Comparison of ENCODE assay signal across 23 cellular contexts in genomic region chr1:118815909-118816308, GRCh38.
"Had no signal": no experiment of that assay in that cellular context is flagged by ENCODE, and none has a peak within 500 bp of the region (broad histone marks: within the 10 kb centered on the region; RNA-seq: fewer than 3 reads in every experiment).

No MANE protein-coding gene starts in this region.

- H3K27me3 ChIP-seq: cardiac muscle cell, foreskin keratinocyte, ovary, testis, uterus had no signal

- FAIRE-seq: endometrium, kidney had no signal

- ATAC-seq: activated CD4-positive, alpha-beta T cell treated with anti-CD3 and anti-CD28 coated beads for 36 hours; foreskin keratinocyte; natural killer cell; stimulated activated naive CD8-positive, alpha-beta T cell treated with anti-CD3 and anti-CD28 coated beads, Interleukin-15, amount 100 ng/mL, for 72 hours had no signal

- H3K27ac ChIP-seq: cardiac muscle cell, foreskin keratinocyte, ovary, prostate gland, testis, uterus had no signal

- H3K36me3 ChIP-seq: cardiac muscle cell, ovary, prostate gland, uterus had no signal

- H3K4me1 ChIP-seq: foreskin keratinocyte, prostate gland, testis, uterus had no signal

- H3K4me3 ChIP-seq: cardiac muscle cell, ovary, prostate gland, testis, uterus had no signal

- H3K9me3 ChIP-seq: ovary, prostate gland, testis, uterus had no signal

- DNase-seq: activated B cell treated with CpG ODN at 0.5 μM for 24 hours; activated CD4-positive, alpha-beta T cell treated with anti-CD3 and anti-CD28 coated beads for 36 hours; activated CD4-positive, alpha-beta T cell treated with anti-CD3 and anti-CD28 coated beads, Interleukin-2, amount 50 U/mL, for 4 hours; activated CD8-positive, alpha-beta memory T cell treated with anti-CD3 and anti-CD28 coated beads, Interleukin-2, amount 50 U/mL, for 48 hours; activated naive CD4-positive, alpha-beta T cell treated with Interleukin-2 at 50 U/mL for 16 hours; activated T-cell treated with anti-CD3 and anti-CD28 coated beads, Interleukin-2, amount 50 U/mL, for 48 hours; effector CD4-positive, alpha-beta T cell; foreskin keratinocyte; kidney; mammary epithelial cell; midbrain; natural killer cell; ovary; stimulated activated CD4-positive, alpha-beta T cell treated with anti-CD3 and anti-CD28 coated beads, Interleukin-12 subunit alpha, Interleukin-12 subunit beta, amount 100 ng/mL, for 4 hours; stimulated activated CD4-positive, alpha-beta T cell treated with anti-CD3 and anti-CD28 coated beads, Interleukin-4, amount 100 ng/mL, for 4 hours; stimulated activated naive CD8-positive, alpha-beta T cell treated with anti-CD3 and anti-CD28 coated beads, Interleukin-15, amount 100 ng/mL, for 72 hours; T-helper 9 cell; testis; uterus had no signal

- H3K36me3 Mint-ChIP-seq: natural killer cell had no signal

- H3K27ac Mint-ChIP-seq: activated B cell treated with CpG ODN at 0.5 μM for 24 hours; activated CD4-positive, alpha-beta T cell treated with anti-CD3 and anti-CD28 coated beads for 36 hours; dendritic cell treated with granulocyte-macrophage colony-stimulating factor and Interleukin-4, amounts not matched to agents 40 ng/mL and 50 ng/mL, for 4 days; natural killer cell had no signal

- H3K9me3 Mint-ChIP-seq: activated B cell treated with CpG ODN at 0.5 μM for 24 hours; dendritic cell treated with granulocyte-macrophage colony-stimulating factor and Interleukin-4, amounts not matched to agents 40 ng/mL and 50 ng/mL, for 4 days had no signal
